8 cellular contexts compared by ENCODE assay signal in the genomic region with DNA sequence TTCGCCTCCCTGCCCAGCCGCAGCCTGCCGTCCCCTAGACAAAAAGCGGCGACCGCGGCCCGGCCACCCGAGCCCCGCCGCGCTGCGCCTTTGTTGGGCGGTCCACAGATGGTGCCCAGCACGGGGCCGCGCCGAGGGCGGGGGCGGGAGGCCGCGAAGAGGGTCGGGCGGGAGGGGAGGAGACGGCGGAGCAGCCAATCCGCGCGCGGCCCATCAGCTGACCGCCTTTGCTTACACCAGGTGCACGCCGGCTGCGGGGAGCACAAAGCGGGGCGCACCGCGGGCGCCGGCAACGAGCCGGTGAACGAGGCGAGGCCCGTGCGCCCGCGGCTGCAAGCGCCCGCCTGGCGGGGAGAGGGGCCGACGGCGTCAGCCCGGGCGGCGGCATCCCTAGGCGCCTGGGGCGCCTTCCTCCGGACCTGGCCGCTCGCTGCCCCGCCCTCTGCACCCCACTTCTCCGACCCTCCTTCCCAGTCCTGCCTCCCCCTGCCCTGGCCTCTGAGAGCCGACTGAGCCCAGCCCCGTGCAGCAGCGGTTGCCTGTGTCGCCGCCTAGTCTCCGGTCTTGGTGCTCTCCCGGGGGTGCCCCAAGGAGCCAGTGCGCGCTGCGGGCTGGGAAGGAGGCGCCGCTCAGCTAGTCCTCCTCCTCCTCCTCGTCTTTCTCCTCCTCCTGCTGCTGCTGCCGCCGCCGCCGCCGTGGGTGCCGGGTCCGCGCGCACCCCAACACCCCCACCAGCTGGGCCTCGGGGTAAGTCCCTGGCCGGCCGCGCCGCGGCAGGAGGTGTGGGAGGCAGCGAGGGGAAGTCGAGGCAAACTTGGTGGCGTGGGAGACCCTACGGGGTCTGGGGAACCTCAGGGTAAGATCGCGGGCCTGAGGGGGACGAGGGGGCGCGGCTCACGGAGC.
A peak's percentile ranks its signal among the peaks of the same experiment; 100 is the strongest.
DNase-seq lines count a peak whose midpoint lies in the region; ATAC-seq lines count a peak whose summit lies in the region.

A gene (plus strand): TSS at position 259 of the 903 bp plus-strand sequence. CDS start 45,211 bp downstream, outside the sequence.

- H3K4me3 ChIP-seq in HAP-1 (peak within 1 kb of the TSS; percentile 57), iPS-15b (ENCODE audit: low read depth, low read length) (peak within 1 kb of the TSS; percentile 77)

- H3K9me3 ChIP-seq in HAP-1 (no peaks in the 10 kb centered on the region), iPS-15b (ENCODE audit: control insufficient read depth, insufficient read depth, low read length) (no peaks in the 10 kb centered on the region)

- DNase-seq in C1 segment of cervical spinal cord (lab: John Stamatoyannopoulos, UW) (peak; percentile 3 to 93 (median 72)), HAP-1 (ENCODE audit: low spot score in 2 of 2) (peak; percentile 60 to 90), NCI-H748 (lab: John Stamatoyannopoulos, UW; ENCODE audit: unreplicated experiment) (peak; percentile 89), amygdala (lab: John Stamatoyannopoulos, UW) (peak in 54 of 56 donors; percentile 13 to 90 (median 74)), retina (peak; percentile 87), NCI-H446 treated with DMSO at 0.1 percent for 48 hours (lab: John Stamatoyannopoulos, UW) (no peak)

- peak within 1 kb of the TSS; percentile 88 for H3K9ac ChIP-seq in iPS-15b (ENCODE audit: low read depth, low read length)

- no peak for ATAC-seq in GM18520 (IDR thresholded peaks at IDR 0.05; ENCODE audit: unreplicated experiment)

- in situ Hi-C loops in HAP-1 (cut with MboI; ENCODE audit: low sequenced_read_pairs): loop anchor here (25.0 kb wide), 2 partner anchors 488 to 612 kb away; a partner anchor contains a TSS

- H3K36me3 ChIP-seq in HAP-1 (replicated peaks) (no peaks in the 10 kb centered on the region), iPS-15b (ENCODE audit: control insufficient read depth, insufficient read depth, low read length) (no peaks in the 10 kb centered on the region)

- no peaks in the 10 kb centered on the region for H3K27me3 ChIP-seq in HAP-1 (ENCODE audit: low read depth)
- peaks cover 17% of the 10 kb centered on the region for H3K27me3 ChIP-seq in iPS-15b (ENCODE audit: control insufficient read depth, insufficient read depth, low read length)

- H3K4me1 ChIP-seq in HAP-1 (peaks cover 27% of the 10 kb centered on the region), iPS-15b (ENCODE audit: control insufficient read depth, insufficient read depth, low read length) (peaks cover 14% of the 10 kb centered on the region)
